In the genomic region with DNA sequence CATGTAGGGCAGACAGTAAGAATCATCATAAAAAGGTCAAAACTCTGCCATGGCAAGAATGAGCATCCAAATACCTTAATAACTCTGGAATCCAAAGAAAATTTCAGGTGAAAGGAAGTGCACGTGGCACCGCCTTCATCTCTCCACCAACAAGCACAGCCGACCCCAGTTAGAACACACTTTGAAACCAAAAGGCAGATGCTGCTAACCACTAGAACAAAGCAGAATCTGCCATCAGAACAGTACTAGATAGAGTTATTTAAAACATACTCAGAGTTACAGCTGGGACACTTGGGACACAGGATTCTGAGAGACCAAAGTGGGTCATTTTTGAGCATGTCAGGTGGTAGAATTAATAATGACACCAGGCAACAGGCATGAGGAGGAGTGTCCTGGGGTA, we compare ENCODE assay signal across 15 cellular contexts.
"Had no signal": no experiment of that assay in that cellular context is flagged by ENCODE, and none has a peak within 500 bp of the region (broad histone marks: within the 10 kb centered on the region; RNA-seq: fewer than 3 reads in every experiment).

No MANE protein-coding gene starts in this region.

- H3K4me3 ChIP-seq: esophagus squamous epithelium, right atrium auricular region, suprapubic skin had no signal

- H3K36me3 ChIP-seq: esophagus squamous epithelium, right atrium auricular region, suprapubic skin had no signal

- FAIRE-seq: endothelial cell of umbilical vein, small intestine had no signal

- ATAC-seq: natural killer cell had no signal

- H3K9me3 ChIP-seq: esophagus squamous epithelium, right atrium auricular region, suprapubic skin had no signal

- H3K27ac ChIP-seq: esophagus squamous epithelium, right atrium auricular region, suprapubic skin had no signal

- DNase-seq: activated CD4-positive, alpha-beta T cell treated with anti-CD3 and anti-CD28 coated beads, Interleukin-2, amount 50 U/mL, for 4 hours; activated CD4-positive, CD25-positive, alpha-beta regulatory T cell treated with anti-CD3 and anti-CD28 coated beads, Interleukin-2, amount 50 U/mL, for 72 hours; cortex of kidney; effector CD4-positive, alpha-beta T cell; esophagus squamous epithelium; hypothalamus; mesenchymal stem cell; natural killer cell; occipital lobe; small intestine; T-helper 1 cell; T1000 had no signal
